8 cellular contexts compared by ENCODE assay signal in genomic region chr5:88889165-88890069, GRCh38. TPM values are rescaled to one million over a fixed set of nuclear protein-coding genes. Genes with fewer than 3 reads are reported as not detected.
DNase-seq lines count a peak whose midpoint lies in the region; ATAC-seq and TF ChIP-seq lines count a peak whose summit lies in the region.

No MANE protein-coding gene starts in this region.

- no peak for DNase-seq in activated T-cell treated with anti-CD3 and anti-CD28 coated beads, Interleukin-2, amount 50 U/mL, for 4 hours
- no peak for DNase-seq in activated T-cell treated with anti-CD3 and anti-CD28 coated beads for 4 hours
- peak; percentile 61 for DNase-seq in activated B cell treated with CpG ODN at 0.5 μM for 24 hours
- peak; percentile 71 to 79 for DNase-seq in heart right ventricle
- no peak for DNase-seq in NCI-H226

- CTCF ChIA-PET in activated B cell treated with CpG ODN at 0.5 μM for 24 hours (lab: Charles Lee) = interaction anchor here (0.9 to 1.5 kb wide), 3 partner anchors 157 to 162 kb away, joined by 3 to 4 read pairs (median 3); no protein-coding TSS in a partner anchor

- peaks cover 49% of the 10 kb centered on the region for H3K27me3 Mint-ChIP-seq in activated T-cell treated with anti-CD3 and anti-CD28 coated beads, Interleukin-2, amount 50 U/mL, for 4 hours (ENCODE audit: low read depth)
- no peaks in the 10 kb centered on the region for H3K27me3 Mint-ChIP-seq in activated B cell treated with CpG ODN at 0.5 μM for 24 hours

- peak overlapping the region; percentile 69 for H3K4me3 Mint-ChIP-seq in activated T-cell treated with anti-CD3 and anti-CD28 coated beads, Interleukin-2, amount 50 U/mL, for 4 hours
- H3K4me3 Mint-ChIP-seq in activated B cell treated with CpG ODN at 0.5 μM for 24 hours = peak overlapping the region; percentile 98

- 1% methylated on average over 46 to 50 of the region's 50 CpGs for WGBS in heart right ventricle, 2 donors

- H3K9me3 Mint-ChIP-seq in activated T-cell treated with anti-CD3 and anti-CD28 coated beads, Interleukin-2, amount 50 U/mL, for 4 hours = no peaks in the 10 kb centered on the region
- H3K9me3 Mint-ChIP-seq in activated B cell treated with CpG ODN at 0.5 μM for 24 hours = no peaks in the 10 kb centered on the region

- no peak for ATAC-seq in activated T-cell treated with anti-CD3 and anti-CD28 coated beads, Interleukin-2, amount 50 U/mL, for 4 hours
- ATAC-seq in activated B cell treated with CpG ODN at 0.5 μM for 24 hours (ENCODE audit: low read depth) (peak; percentile 58), heart right ventricle (peak; percentile 84 to 97 (median 90)), GM18870 (IDR thresholded peaks at IDR 0.05; ENCODE audit: unreplicated experiment) (no peak)

- no peak overlapping the region for H3K27ac ChIP-seq in HUES6 (ENCODE audit: low read depth, low read length)
- peak overlapping the region; percentile 65 to 95 (median 90) for H3K27ac ChIP-seq in heart right ventricle
- H3K27ac ChIP-seq in parathyroid adenoma = peak overlapping the region; percentile 48

- H3K27me3 ChIP-seq in HUES6 (ENCODE audit: control insufficient read depth, insufficient read depth, low read length) (peaks cover 65% of the 10 kb centered on the region), heart right ventricle (peaks cover 0 to 9% (median 0%) of the 10 kb centered on the region in 7 donors), parathyroid adenoma (ENCODE audit: control insufficient read depth, insufficient read depth, low read length) (peaks cover 3% of the 10 kb centered on the region)

- H3K4me3 ChIP-seq in HUES6 (ENCODE audit: low read depth, low read length) = peak overlapping the region; percentile 85
- H3K4me3 ChIP-seq in heart right ventricle = peak overlapping the region; percentile 53 to 73 (median 64)
- H3K4me3 ChIP-seq in parathyroid adenoma (ENCODE audit: low read depth, low read length) = peak overlapping the region; percentile 49

- H3K9ac ChIP-seq in HUES6 (ENCODE audit: low read length) = no peak overlapping the region
- no peak overlapping the region for H3K9ac ChIP-seq in parathyroid adenoma

- H3K4me1 ChIP-seq in HUES6 (ENCODE audit: control insufficient read depth, insufficient read depth, low read length) (0 out of 2 replicates have a peak, but pooled peaks cover 2% of the 10 kb centered on the region), heart right ventricle (peaks cover 4 to 65% (median 44%) of the 10 kb centered on the region in 9 donors), parathyroid adenoma (no peaks in the 10 kb centered on the region)

- H3K36me3 ChIP-seq in HUES6 (ENCODE audit: control insufficient read depth, insufficient read depth, low read length) (no peaks in the 10 kb centered on the region), heart right ventricle (no peaks in the 10 kb centered on the region), parathyroid adenoma (ENCODE audit: control insufficient read depth, insufficient read depth, low read length) (no peaks in the 10 kb centered on the region)

- H3K27ac Mint-ChIP-seq in activated B cell treated with CpG ODN at 0.5 μM for 24 hours = peak overlapping the region; percentile 99

- POLR2A ChIA-PET in activated B cell treated with CpG ODN at 0.5 μM for 24 hours (lab: Charles Lee) = interaction anchor here (0.5 to 3.2 kb wide), 38 partner anchors 9 to 1520 kb away, joined by 3 to 37 read pairs (median 4); partner anchors contain the start of gene CETN3

- H3K9me3 ChIP-seq in HUES6 (ENCODE audit: control insufficient read depth, insufficient read depth, low read depth, low read length) (no peaks in the 10 kb centered on the region), heart right ventricle (no peaks in the 10 kb centered on the region), parathyroid adenoma (ENCODE audit: control insufficient read depth, low read length) (no peaks in the 10 kb centered on the region)

- H3K36me3 Mint-ChIP-seq in activated T-cell treated with anti-CD3 and anti-CD28 coated beads, Interleukin-2, amount 50 U/mL, for 4 hours (ENCODE audit: insufficient read depth) = no peaks in the 10 kb centered on the region
- H3K36me3 Mint-ChIP-seq in activated B cell treated with CpG ODN at 0.5 μM for 24 hours (ENCODE audit: low read depth) = peaks cover 10% of the 10 kb centered on the region

- intact Hi-C loops in activated B cell treated with CpG ODN at 0.5 μM for 24 hours (cut with micrococcal nuclease) = loop anchor here (1.0 to 10.0 kb wide), 6 partner anchors 8 to 1583 kb away; partner anchors contain the start of genes CETN3, MBLAC2 and POLR3G
- intact Hi-C loops in heart right ventricle (cut with DNase I) = loop anchor here in 7 of 10 donors (2.0 to 10.0 kb wide), 9 partner anchors 55 to 1375 kb away; no protein-coding TSS in a partner anchor

- H3K79me2 ChIP-seq in parathyroid adenoma = no peaks in the 10 kb centered on the region

- H3K4me1 Mint-ChIP-seq in activated T-cell treated with anti-CD3 and anti-CD28 coated beads, Interleukin-2, amount 50 U/mL, for 4 hours (ENCODE audit: low read depth) = peaks cover 1% of the 10 kb centered on the region
- peaks cover 66% of the 10 kb centered on the region for H3K4me1 Mint-ChIP-seq in activated B cell treated with CpG ODN at 0.5 μM for 24 hours

- peak overlapping the region; percentile 12 for H2AFZ ChIP-seq in parathyroid adenoma

- TF ChIP-seq CTCF in activated B cell treated with CpG ODN at 0.5 μM for 24 hours (IDR thresholded peaks at IDR 0.05) = no peak
- peak in 2 of 9 donors; percentile 7 to 9 for TF ChIP-seq CTCF in heart right ventricle (IDR thresholded peaks at IDR 0.05)
- TF ChIP-seq CTCF in parathyroid adenoma (IDR thresholded peaks at IDR 0.05) = no peak

- peak overlapping the region; percentile 43 for H3K4me2 ChIP-seq in parathyroid adenoma (ENCODE audit: low read length)

RNA-seq across cellular contexts. Expression of gene MEF2C, which starts 6.4 kb away (rescaled TPM):
- 1 to 10 TPM in 2 of 3 donors, under 1 TPM in 1; 0.76 to 3.1 (median 1.4) TPM for total RNA-seq in activated T-cell treated with anti-CD3 and anti-CD28 coated beads, Interleukin-2, amount 50 U/mL, for 4 hours
- 348 and 359 TPM in 2 replicates for total RNA-seq in activated B cell treated with CpG ODN at 0.5 μM for 24 hours
- total RNA-seq in heart right ventricle = 10 to 100 TPM; 38.8 to 88.7 (median 70.0) TPM
- 10 to 100 TPM; 11.2 to 25.6 TPM for polyA plus RNA-seq in heart right ventricle

Comparison
In these comparisons a context has a peak if more than half of its experiments do, and no peak if none do; other contexts are left out.
1. ATAC-seq: peak in activated B cell treated with CpG ODN at 0.5 μM for 24 hours (single experiment) and heart right ventricle (8 of 8); none in activated T-cell treated with anti-CD3 and anti-CD28 coated beads, Interleukin-2, amount 50 U/mL, for 4 hours (0 of 2) and GM18870 (single experiment).
2. DNase-seq: peak in activated B cell treated with CpG ODN at 0.5 μM for 24 hours (single experiment) and heart right ventricle (2 of 2); none in activated T-cell treated with anti-CD3 and anti-CD28 coated beads, Interleukin-2, amount 50 U/mL, for 4 hours (single experiment), activated T-cell treated with anti-CD3 and anti-CD28 coated beads for 4 hours (single experiment) and NCI-H226 (single experiment).
3. RNA of gene MEF2C, which starts 6.4 kb away (total RNA-seq): 348 to 359 TPM in activated B cell treated with CpG ODN at 0.5 μM for 24 hours and 38.8 to 88.7 TPM in heart right ventricle; 0.76 to 3.1 TPM in activated T-cell treated with anti-CD3 and anti-CD28 coated beads, Interleukin-2, amount 50 U/mL, for 4 hours; every median in the first group is over 4 times any median in the second.
4. Peak in every context shown above with its lines, with median percentiles within 50 percentile points of each other: H3K4me3 ChIP-seq.